ENCODE assay signal across 8 cellular contexts in genomic region chr11:88300888-88301477, GRCh38. TPM values are rescaled to one million over a fixed set of nuclear protein-coding genes. Genes with fewer than 3 reads are reported as not detected.
DNase-seq lines count a peak whose midpoint lies in the region; ATAC-seq and TF ChIP-seq lines count a peak whose summit lies in the region.

No MANE protein-coding gene starts in this region.

- ATAC-seq in GM18505 (IDR thresholded peaks at IDR 0.05; ENCODE audit: unreplicated experiment) (peak; percentile 38), GM21526 (IDR thresholded peaks at IDR 0.05; ENCODE audit: low FRiP score, unreplicated experiment) (peak; percentile 75), HG03442 (IDR thresholded peaks at IDR 0.05; ENCODE audit: unreplicated experiment) (peak; percentile 68)

- CTCF ChIA-PET in OCI-LY7 (lab: Charles Lee; ENCODE audit: unreplicated experiment) = no interaction called here

- H3K27ac ChIP-seq in WERI-Rb-1 = no peak overlapping the region
- no peak overlapping the region for H3K27ac ChIP-seq in OCI-LY7 (ENCODE audit: low read depth, low read length, poor library complexity, severe bottlenecking)

- H3K9me3 ChIP-seq in WERI-Rb-1 (ENCODE audit: severe bottlenecking) (no peaks in the 10 kb centered on the region), OCI-LY7 (ENCODE audit: low read length) (no peaks in the 10 kb centered on the region)

- H2AFZ ChIP-seq in OCI-LY7 (ENCODE audit: low read length) = no peak overlapping the region

- H3K4me3 ChIP-seq in WERI-Rb-1 (ENCODE audit: low read depth, low read length) (no peak overlapping the region), OCI-LY7 (ENCODE audit: low read depth, low read length, poor library complexity, severe bottlenecking) (no peak overlapping the region)

- no peaks in the 10 kb centered on the region for H3K4me1 ChIP-seq in OCI-LY7 (ENCODE audit: insufficient read depth, low read length, poor library complexity, severe bottlenecking)

- peak; percentile 29 for TF ChIP-seq POLR2A in GM18505 (IDR thresholded peaks at IDR 0.05; ENCODE audit: borderline replicate concordance, extremely low read depth, insufficient read depth, insufficient read length)

- intact Hi-C loops in OCI-LY7 (cut with micrococcal nuclease; ENCODE audit: unreplicated experiment) = no loop called here

- no peaks in the 10 kb centered on the region for H3K9me2 ChIP-seq in OCI-LY7 (ENCODE audit: insufficient read depth, low read length)

- no peaks in the 10 kb centered on the region for H3K36me3 ChIP-seq in WERI-Rb-1
- H3K36me3 ChIP-seq in OCI-LY7 (ENCODE audit: insufficient read depth, low read length) = peaks cover 96% of the 10 kb centered on the region

- H3K79me2 ChIP-seq in OCI-LY7 (ENCODE audit: insufficient read depth, low read depth, low read length) = no peaks in the 10 kb centered on the region

- POLR2A ChIA-PET in OCI-LY7 (lab: Charles Lee) = no interaction called here

- H3K27me3 ChIP-seq in WERI-Rb-1 (ENCODE audit: insufficient read depth, low read depth, severe bottlenecking) = no peaks in the 10 kb centered on the region

- DNase-seq in islet precursor cell = peak; percentile 68
- no peak for DNase-seq in WERI-Rb-1
- DNase-seq in NCI-H2081 treated with DMSO at 0.1 percent for 48 hours (lab: John Stamatoyannopoulos, UW) = no peak
- no peak for DNase-seq in OCI-LY7 (ENCODE audit: low spot score)
- no peak for DNase-seq in NCI-H2227 treated with DMSO at 0.1 percent for 48 hours (lab: John Stamatoyannopoulos, UW)

- no peaks in the 10 kb centered on the region for H4K20me1 ChIP-seq in OCI-LY7 (ENCODE audit: insufficient read depth, low read length)

- TF ChIP-seq CTCF in WERI-Rb-1 (IDR thresholded peaks at IDR 0.05; ENCODE audit: low read depth, low read length) (no peak), OCI-LY7 (conservative IDR thresholded peaks at IDR 0.05; ENCODE audit: low read length) (no peak)

- no TSS peak for BruUV-seq in OCI-LY7 (replicated peaks; lab: Mats Ljungman, UMichigan)

- H3K4me2 ChIP-seq in OCI-LY7 (ENCODE audit: low read length) = no peak overlapping the region

RNA-seq across cellular contexts. Expression of gene CTSC, which starts 36.6 kb away (rescaled TPM):
- total RNA-seq in OCI-LY7 (2014; rRNA removed; shearing (Covaris generic)) = 60.5 and 78.2 TPM in 2 replicates
- 84.1 and 90.3 TPM in 2 replicates for total RNA-seq in OCI-LY7 (2022)
